ENCODE assay signal across 39 cellular contexts in genomic region chr3:176842914-176843313, GRCh38.
"Had no signal": no experiment of that assay in that cellular context is flagged by ENCODE, and none has a peak within 500 bp of the region (broad histone marks: within the 10 kb centered on the region; RNA-seq: fewer than 3 reads in every experiment).

No MANE protein-coding gene starts in this region.

- H3K4me3 ChIP-seq: adrenal gland, ascending aorta, body of pancreas, breast epithelium, cardiac muscle cell had no signal

- H3K9me3 Mint-ChIP-seq: activated naive CD4-positive, alpha-beta T cell treated with anti-CD3 and anti-CD28 coated beads for 36 hours; activated naive CD4-positive, alpha-beta T cell treated with anti-CD3 and anti-CD28 coated beads, Interleukin-2, amount 10 ng/mL, durations not matched to agents 7 days and 5 days; activated naive CD4-positive, alpha-beta T cell treated with anti-CD3 and anti-CD28 coated beads, Interleukin-2, amount 50 U/mL, for 24 hours; activated naive CD8-positive, alpha-beta T cell treated with anti-CD3 and anti-CD28 coated beads for 36 hours; activated naive CD8-positive, alpha-beta T cell treated with anti-CD3 and anti-CD28 coated beads, Interleukin-2, amount 10 ng/mL, durations not matched to agents 7 days and 5 days; activated naive CD8-positive, alpha-beta T cell treated with anti-CD3 and anti-CD28 coated beads, Interleukin-2, amount 50 U/mL, for 24 hours; activated T-cell treated with anti-CD3 and anti-CD28 coated beads, Interleukin-2, amount 50 U/mL, for 24 hours; activated T-cell treated with anti-CD3 and anti-CD28 coated beads, Interleukin-2, amount 50 U/mL, for 4 hours; activated T-cell treated with anti-CD3 and anti-CD28 coated beads, Interleukin-2, amount 50 U/mL, for 72 hours; activated T-helper 1 cell treated with anti-CD3 and anti-CD28 coated beads, Interleukin-12 subunit alpha, Interleukin-12 subunit beta, Interleukin-2, Interleukin-4 antibody, amounts not matched to agents 30 ng/mL and 10 ng/mL and 1 ng/mL, durations not matched to agents 14 hours and 24 hours and 36 hours; activated T-helper 17 cell treated with anti-CD3 and anti-CD28 coated beads, Interleukin-2, amount 50 U/mL, for 72 hours; activated T-helper 2 cell treated with anti-CD3 and anti-CD28 coated beads, Interferon-gamma antibody, Interleukin-2, Interleukin-4, amounts not matched to agents 10 μg/mL and 5 μg/mL and 100 μg/mL, durations not matched to agents 14 hours and 24 hours and 36 hours; central memory CD8-positive, alpha-beta T cell had no signal

- H3K27ac Mint-ChIP-seq: activated naive CD4-positive, alpha-beta T cell treated with anti-CD3 and anti-CD28 coated beads for 36 hours; activated naive CD4-positive, alpha-beta T cell treated with anti-CD3 and anti-CD28 coated beads, Interleukin-2, amount 10 ng/mL, durations not matched to agents 7 days and 5 days; activated naive CD4-positive, alpha-beta T cell treated with anti-CD3 and anti-CD28 coated beads, Interleukin-2, amount 50 U/mL, for 24 hours; activated naive CD4-positive, alpha-beta T cell treated with anti-CD3 and anti-CD28 coated beads, Interleukin-2, amount 50 U/mL, for 72 hours; activated naive CD8-positive, alpha-beta T cell; activated naive CD8-positive, alpha-beta T cell treated with anti-CD3 and anti-CD28 coated beads for 36 hours; activated naive CD8-positive, alpha-beta T cell treated with anti-CD3 and anti-CD28 coated beads, Interleukin-2, amount 10 ng/mL, durations not matched to agents 7 days and 5 days; activated naive CD8-positive, alpha-beta T cell treated with anti-CD3 and anti-CD28 coated beads, Interleukin-2, amount 50 U/mL, for 24 hours; activated T-cell treated with anti-CD3 and anti-CD28 coated beads, Interleukin-2, amount 50 U/mL, for 24 hours; activated T-cell treated with anti-CD3 and anti-CD28 coated beads, Interleukin-2, amount 50 U/mL, for 72 hours; activated T-helper 1 cell treated with anti-CD3 and anti-CD28 coated beads, Interleukin-12 subunit alpha, Interleukin-12 subunit beta, Interleukin-2, Interleukin-4 antibody, amounts not matched to agents 30 ng/mL and 10 ng/mL and 1 ng/mL, durations not matched to agents 14 hours and 24 hours and 36 hours; activated T-helper 17 cell treated with anti-CD3 and anti-CD28 coated beads, Interleukin-2, amount 50 U/mL, for 72 hours; activated T-helper 2 cell treated with anti-CD3 and anti-CD28 coated beads, Interferon-gamma antibody, Interleukin-2, Interleukin-4, amounts not matched to agents 10 μg/mL and 5 μg/mL and 100 μg/mL, durations not matched to agents 14 hours and 24 hours and 36 hours; brain had no signal

- H3K9me3 ChIP-seq: adrenal gland, ascending aorta, body of pancreas, breast epithelium had no signal

- H3K27me3 ChIP-seq: adrenal gland, ascending aorta, body of pancreas, brain microvascular endothelial cell, breast epithelium, cardiac muscle cell had no signal

- H3K27me3 Mint-ChIP-seq: activated naive CD4-positive, alpha-beta T cell treated with anti-CD3 and anti-CD28 coated beads, Interleukin-2, amount 10 ng/mL, durations not matched to agents 7 days and 5 days; activated naive CD4-positive, alpha-beta T cell treated with anti-CD3 and anti-CD28 coated beads, Interleukin-2, amount 50 U/mL, for 24 hours had no signal

- DNase-seq: activated effector memory CD4-positive, alpha-beta T cell treated with anti-CD3 and anti-CD28 coated beads, Interleukin-2, amount 50 U/mL, for 16 hours; activated effector memory CD4-positive, alpha-beta T cell treated with Interleukin-2 at 50 U/mL for 16 hours; activated gamma-delta T cell; activated gamma-delta T cell treated with Interleukin-2 at 50 U/mL for 16 hours; activated naive CD4-positive, alpha-beta T cell; activated naive CD4-positive, alpha-beta T cell treated with anti-CD3 and anti-CD28 coated beads for 36 hours; activated naive CD4-positive, alpha-beta T cell treated with anti-CD3 and anti-CD28 coated beads, Interleukin-2, amount 10 ng/mL, durations not matched to agents 7 days and 5 days; activated naive CD4-positive, alpha-beta T cell treated with anti-CD3 and anti-CD28 coated beads, Interleukin-2, amount 50 U/mL, for 16 hours; activated naive CD4-positive, alpha-beta T cell treated with Interleukin-2 at 50 U/mL for 16 hours; activated naive CD8-positive, alpha-beta T cell treated with anti-CD3 and anti-CD28 coated beads for 36 hours; activated naive CD8-positive, alpha-beta T cell treated with anti-CD3 and anti-CD28 coated beads, Interleukin-2, amount 10 ng/mL, durations not matched to agents 7 days and 5 days; activated naive CD8-positive, alpha-beta T cell treated with anti-CD3 and anti-CD28 coated beads, Interleukin-2, amount 50 U/mL, for 24 hours; activated T-cell treated with anti-CD3 and anti-CD28 coated beads, Interleukin-2, amount 50 U/mL, for 1 hour; activated T-cell treated with anti-CD3 and anti-CD28 coated beads, Interleukin-2, amount 50 U/mL, for 24 hours; activated T-cell treated with anti-CD3 and anti-CD28 coated beads, Interleukin-2, amount 50 U/mL, for 4 hours; activated T-cell treated with anti-CD3 and anti-CD28 coated beads, Interleukin-2, amount 50 U/mL, for 48 hours; activated T-cell treated with anti-CD3 and anti-CD28 coated beads, Interleukin-2, amount 50 U/mL, for 72 hours; adrenal gland; amniotic stem cell; amygdala; anterior cingulate cortex; body of pancreas; brain microvascular endothelial cell; caudate nucleus; central memory CD4-positive, alpha-beta T cell; cerebellar nuclear complex had no signal

- FAIRE-seq: astrocyte, bronchial epithelial cell had no signal

- H3K4me1 Mint-ChIP-seq: activated naive CD4-positive, alpha-beta T cell treated with anti-CD3 and anti-CD28 coated beads, Interleukin-2, amount 10 ng/mL, durations not matched to agents 7 days and 5 days; activated naive CD4-positive, alpha-beta T cell treated with anti-CD3 and anti-CD28 coated beads, Interleukin-2, amount 50 U/mL, for 24 hours; activated naive CD8-positive, alpha-beta T cell treated with anti-CD3 and anti-CD28 coated beads for 36 hours; activated naive CD8-positive, alpha-beta T cell treated with anti-CD3 and anti-CD28 coated beads, Interleukin-2, amount 10 ng/mL, durations not matched to agents 7 days and 5 days; activated naive CD8-positive, alpha-beta T cell treated with anti-CD3 and anti-CD28 coated beads, Interleukin-2, amount 50 U/mL, for 24 hours; activated T-helper 17 cell treated with anti-CD3 and anti-CD28 coated beads, Interleukin-2, amount 50 U/mL, for 72 hours; central memory CD8-positive, alpha-beta T cell had no signal

- H3K4me1 ChIP-seq: adrenal gland, body of pancreas, breast epithelium had no signal

- H3K36me3 Mint-ChIP-seq: activated naive CD4-positive, alpha-beta T cell treated with anti-CD3 and anti-CD28 coated beads, Interleukin-2, amount 10 ng/mL, durations not matched to agents 7 days and 5 days; activated naive CD4-positive, alpha-beta T cell treated with anti-CD3 and anti-CD28 coated beads, Interleukin-2, amount 50 U/mL, for 24 hours; activated naive CD4-positive, alpha-beta T cell treated with anti-CD3 and anti-CD28 coated beads, Interleukin-2, amount 50 U/mL, for 72 hours; activated naive CD8-positive, alpha-beta T cell; activated naive CD8-positive, alpha-beta T cell treated with anti-CD3 and anti-CD28 coated beads for 36 hours; activated naive CD8-positive, alpha-beta T cell treated with anti-CD3 and anti-CD28 coated beads, Interleukin-2, amount 10 ng/mL, durations not matched to agents 7 days and 5 days; brain had no signal

- H3K36me3 ChIP-seq: adrenal gland, ascending aorta, brain microvascular endothelial cell, breast epithelium, cardiac muscle cell had no signal

- H3K27ac ChIP-seq: adrenal gland, ascending aorta, body of pancreas, brain microvascular endothelial cell, breast epithelium, cardiac muscle cell had no signal

- ATAC-seq: activated naive CD4-positive, alpha-beta T cell treated with anti-CD3 and anti-CD28 coated beads, Interleukin-2, amount 50 U/mL, for 72 hours; activated naive CD8-positive, alpha-beta T cell treated with anti-CD3 and anti-CD28 coated beads, Interleukin-2, amount 50 U/mL, for 24 hours; activated T-cell treated with anti-CD3 and anti-CD28 coated beads, Interleukin-2, amount 50 U/mL, for 4 hours; activated T-cell treated with anti-CD3 and anti-CD28 coated beads, Interleukin-2, amount 50 U/mL, for 72 hours; activated T-helper 17 cell treated with anti-CD3 and anti-CD28 coated beads, Interleukin-2, amount 50 U/mL, for 72 hours; body of pancreas had no signal

- H3K4me3 Mint-ChIP-seq: activated naive CD4-positive, alpha-beta T cell treated with anti-CD3 and anti-CD28 coated beads for 36 hours; activated naive CD4-positive, alpha-beta T cell treated with anti-CD3 and anti-CD28 coated beads, Interleukin-2, amount 10 ng/mL, durations not matched to agents 7 days and 5 days; activated naive CD4-positive, alpha-beta T cell treated with anti-CD3 and anti-CD28 coated beads, Interleukin-2, amount 50 U/mL, for 24 hours; activated naive CD8-positive, alpha-beta T cell; activated naive CD8-positive, alpha-beta T cell treated with anti-CD3 and anti-CD28 coated beads for 36 hours; activated naive CD8-positive, alpha-beta T cell treated with anti-CD3 and anti-CD28 coated beads, Interleukin-2, amount 10 ng/mL, durations not matched to agents 7 days and 5 days; activated naive CD8-positive, alpha-beta T cell treated with anti-CD3 and anti-CD28 coated beads, Interleukin-2, amount 50 U/mL, for 24 hours; activated T-cell treated with anti-CD3 and anti-CD28 coated beads, Interleukin-2, amount 50 U/mL, for 24 hours; activated T-cell treated with anti-CD3 and anti-CD28 coated beads, Interleukin-2, amount 50 U/mL, for 4 hours; activated T-cell treated with anti-CD3 and anti-CD28 coated beads, Interleukin-2, amount 50 U/mL, for 72 hours; activated T-helper 1 cell treated with anti-CD3 and anti-CD28 coated beads, Interleukin-12 subunit alpha, Interleukin-12 subunit beta, Interleukin-2, Interleukin-4 antibody, amounts not matched to agents 30 ng/mL and 10 ng/mL and 1 ng/mL, durations not matched to agents 14 hours and 24 hours and 36 hours; activated T-helper 17 cell treated with anti-CD3 and anti-CD28 coated beads, Interleukin-2, amount 50 U/mL, for 72 hours; brain; central memory CD8-positive, alpha-beta T cell had no signal
